Comparison of ENCODE assay signal across 1 cellular context in the genomic region with DNA sequence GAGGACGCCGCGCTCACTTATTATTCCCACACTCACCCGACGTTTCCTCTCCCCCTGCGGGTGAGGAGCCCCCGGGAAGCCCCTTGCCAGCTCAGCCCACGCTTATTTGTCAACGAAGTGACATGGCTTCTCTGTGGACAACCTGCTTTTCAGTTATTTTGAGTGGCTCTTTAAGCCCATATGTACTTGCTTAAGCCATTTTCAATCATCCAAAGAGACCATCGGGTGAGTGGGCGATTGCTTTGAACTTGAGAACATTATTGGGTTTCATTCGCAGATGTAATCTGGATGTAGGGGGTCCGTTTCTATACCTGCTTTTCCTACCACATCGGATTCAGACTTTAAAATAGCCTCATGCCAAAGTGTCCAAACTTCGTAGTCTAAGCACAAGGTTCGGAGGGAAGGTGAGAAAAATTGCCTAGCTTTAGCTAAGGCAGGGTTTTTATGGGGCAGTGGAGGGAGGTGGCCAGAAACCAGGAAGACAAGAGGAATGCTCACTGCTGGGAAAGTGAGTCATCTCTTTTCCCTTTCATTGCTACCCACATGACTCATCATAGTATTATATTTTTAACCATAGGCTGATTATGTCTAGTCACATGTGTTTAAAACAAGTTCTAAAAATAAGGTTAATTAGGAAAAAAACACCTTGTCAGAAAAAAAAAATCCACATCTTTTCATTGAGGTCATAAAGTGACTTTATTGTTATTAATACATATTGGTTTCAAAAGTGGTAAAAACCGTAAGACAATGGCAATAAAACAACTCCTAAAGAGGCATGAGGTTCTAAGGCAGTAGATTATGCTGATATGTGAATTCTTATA.
A peak's percentile ranks its signal among the peaks of the same experiment; 100 is the strongest.
TF ChIP-seq lines count a peak whose summit lies in the region.

No MANE protein-coding gene starts in this region.

TF ChIP-seq in HEK293, 187 proteins besides CTCF, POLR2A, EP300 and RAD21 (continued from another document and continues in another):
- TF ChIP-seq, protein P1, sequence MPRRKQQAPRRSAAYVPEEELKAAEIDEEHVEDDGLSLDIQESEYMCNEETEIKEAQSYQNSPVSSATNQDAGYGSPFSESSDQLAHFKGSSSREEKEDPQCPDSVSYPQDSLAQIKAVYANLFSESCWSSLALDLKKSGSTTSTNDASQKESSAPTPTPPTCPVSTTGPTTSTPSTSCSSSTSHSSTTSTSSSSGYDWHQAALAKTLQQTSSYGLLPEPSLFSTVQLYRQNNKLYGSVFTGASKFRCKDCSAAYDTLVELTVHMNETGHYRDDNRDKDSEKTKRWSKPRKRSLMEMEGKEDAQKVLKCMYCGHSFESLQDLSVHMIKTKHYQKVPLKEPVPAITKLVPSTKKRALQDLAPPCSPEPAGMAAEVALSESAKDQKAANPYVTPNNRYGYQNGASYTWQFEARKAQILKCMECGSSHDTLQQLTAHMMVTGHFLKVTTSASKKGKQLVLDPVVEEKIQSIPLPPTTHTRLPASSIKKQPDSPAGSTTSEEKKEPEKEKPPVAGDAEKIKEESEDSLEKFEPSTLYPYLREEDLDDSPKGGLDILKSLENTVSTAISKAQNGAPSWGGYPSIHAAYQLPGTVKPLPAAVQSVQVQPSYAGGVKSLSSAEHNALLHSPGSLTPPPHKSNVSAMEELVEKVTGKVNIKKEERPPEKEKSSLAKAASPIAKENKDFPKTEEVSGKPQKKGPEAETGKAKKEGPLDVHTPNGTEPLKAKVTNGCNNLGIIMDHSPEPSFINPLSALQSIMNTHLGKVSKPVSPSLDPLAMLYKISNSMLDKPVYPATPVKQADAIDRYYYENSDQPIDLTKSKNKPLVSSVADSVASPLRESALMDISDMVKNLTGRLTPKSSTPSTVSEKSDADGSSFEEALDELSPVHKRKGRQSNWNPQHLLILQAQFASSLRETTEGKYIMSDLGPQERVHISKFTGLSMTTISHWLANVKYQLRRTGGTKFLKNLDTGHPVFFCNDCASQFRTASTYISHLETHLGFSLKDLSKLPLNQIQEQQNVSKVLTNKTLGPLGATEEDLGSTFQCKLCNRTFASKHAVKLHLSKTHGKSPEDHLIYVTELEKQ (tag by site-specific recombination; IDR thresholded peaks at IDR 0.05; ENCODE audit: borderline replicate concordance), result peak; percentile 75; the same call in 1 of the 2 replicates
- TF ChIP-seq ZNF23 (tag by site-specific recombination; IDR thresholded peaks at IDR 0.05; ENCODE audit: borderline replicate concordance), result no peak
- no peak for TF ChIP-seq ZNF677 (tag by site-specific recombination; IDR thresholded peaks at IDR 0.05)
- TF ChIP-seq GLIS2 (tag by site-specific recombination; IDR thresholded peaks at IDR 0.05), result peak; percentile 48
- peak; percentile 93 for TF ChIP-seq KLF8 (tag by site-specific recombination; IDR thresholded peaks at IDR 0.05)
- TF ChIP-seq HOXD13 (CRISPR knock-in tag; IDR thresholded peaks at IDR 0.05; ENCODE audit: borderline replicate concordance), result peak; percentile 91; the same call in 1 of the 2 replicates
- no peak for TF ChIP-seq ZBTB7A (tag by site-specific recombination; IDR thresholded peaks at IDR 0.05; ENCODE audit: low read depth)
- TF ChIP-seq ZNF239 (tag by site-specific recombination; IDR thresholded peaks at IDR 0.05), result no peak
- no peak for TF ChIP-seq ZNF302 (tag by site-specific recombination; IDR thresholded peaks at IDR 0.05; ENCODE audit: low read depth)
- no peak for TF ChIP-seq ZNF623 (tag by site-specific recombination; IDR thresholded peaks at IDR 0.05)
- peak; percentile 19; the same call in 1 of the 2 replicates for TF ChIP-seq ZNF2 (tag by site-specific recombination; IDR thresholded peaks at IDR 0.05)
- TF ChIP-seq ZNF404 (tag by site-specific recombination; IDR thresholded peaks at IDR 0.05), result no peak
- TF ChIP-seq, protein P2, sequence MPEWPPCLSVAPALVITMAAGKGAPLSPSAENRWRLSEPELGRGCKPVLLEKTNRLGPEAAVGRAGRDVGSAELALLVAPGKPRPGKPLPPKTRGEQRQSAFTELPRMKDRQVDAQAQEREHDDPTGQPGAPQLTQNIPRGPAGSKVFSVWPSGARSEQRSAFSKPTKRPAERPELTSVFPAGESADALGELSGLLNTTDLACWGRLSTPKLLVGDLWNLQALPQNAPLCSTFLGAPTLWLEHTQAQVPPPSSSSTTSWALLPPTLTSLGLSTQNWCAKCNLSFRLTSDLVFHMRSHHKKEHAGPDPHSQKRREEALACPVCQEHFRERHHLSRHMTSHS (tag by site-specific recombination; IDR thresholded peaks at IDR 0.05), result no peak
- TF ChIP-seq AEBP2 (tag by site-specific recombination; IDR thresholded peaks at IDR 0.05; ENCODE audit: borderline replicate concordance), result no peak
- no peak for TF ChIP-seq ZFP3 (tag by site-specific recombination; IDR thresholded peaks at IDR 0.05; ENCODE audit: low read depth)
- no peak for TF ChIP-seq ZNF792 (tag by site-specific recombination; IDR thresholded peaks at IDR 0.05)
- TF ChIP-seq KLF16 (tag by site-specific recombination; IDR thresholded peaks at IDR 0.05), result no peak
- TF ChIP-seq ZNF274 (IDR thresholded peaks at IDR 0.05; ENCODE audit: low read length), result no peak
- no peak for TF ChIP-seq ZNF274 (tag by site-specific recombination; IDR thresholded peaks at IDR 0.05; ENCODE audit: borderline replicate concordance)
- TF ChIP-seq, protein P3, sequence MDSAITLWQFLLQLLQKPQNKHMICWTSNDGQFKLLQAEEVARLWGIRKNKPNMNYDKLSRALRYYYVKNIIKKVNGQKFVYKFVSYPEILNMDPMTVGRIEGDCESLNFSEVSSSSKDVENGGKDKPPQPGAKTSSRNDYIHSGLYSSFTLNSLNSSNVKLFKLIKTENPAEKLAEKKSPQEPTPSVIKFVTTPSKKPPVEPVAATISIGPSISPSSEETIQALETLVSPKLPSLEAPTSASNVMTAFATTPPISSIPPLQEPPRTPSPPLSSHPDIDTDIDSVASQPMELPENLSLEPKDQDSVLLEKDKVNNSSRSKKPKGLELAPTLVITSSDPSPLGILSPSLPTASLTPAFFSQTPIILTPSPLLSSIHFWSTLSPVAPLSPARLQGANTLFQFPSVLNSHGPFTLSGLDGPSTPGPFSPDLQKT (IDR thresholded peaks at IDR 0.05; ENCODE audit: borderline replicate concordance, low read depth, low read length), result no peak
- peak; percentile 44; the same call in 1 of the 2 replicates for TF ChIP-seq BCL11B (tag by site-specific recombination; IDR thresholded peaks at IDR 0.05; ENCODE audit: low read depth)
- no peak for TF ChIP-seq ZNF548 (tag by site-specific recombination; IDR thresholded peaks at IDR 0.05)
- 0 out of 2 replicates have a peak, but pooled peaks have one; percentile 2 for TF ChIP-seq ZNF146 (tag by site-specific recombination; IDR thresholded peaks at IDR 0.05)
- no peak for TF ChIP-seq GFI1B (tag by site-specific recombination; IDR thresholded peaks at IDR 0.05)
- no peak for TF ChIP-seq ZNF211 (tag by site-specific recombination; IDR thresholded peaks at IDR 0.05; ENCODE audit: low read depth)
- no peak for TF ChIP-seq ZNF707 (tag by site-specific recombination; IDR thresholded peaks at IDR 0.05)
- peak; percentile 58; the same call in 1 of the 2 replicates for TF ChIP-seq ZBTB17 (tag by site-specific recombination; IDR thresholded peaks at IDR 0.05)
- TF ChIP-seq ZNF561 (tag by site-specific recombination; IDR thresholded peaks at IDR 0.05; ENCODE audit: borderline replicate concordance), result 0 out of 2 replicates have a peak, but pooled peaks have one; percentile 1
- TF ChIP-seq ZNF214 (tag by site-specific recombination; IDR thresholded peaks at IDR 0.05; ENCODE audit: borderline replicate concordance), result no peak
- no peak for TF ChIP-seq ZNF324 (tag by site-specific recombination; IDR thresholded peaks at IDR 0.05)
- no peak for TF ChIP-seq SCRT2 (tag by site-specific recombination; IDR thresholded peaks at IDR 0.05)
- TF ChIP-seq ZNF571 (tag by site-specific recombination; IDR thresholded peaks at IDR 0.05), result no peak
- no peak for TF ChIP-seq ZNF624 (tag by site-specific recombination; IDR thresholded peaks at IDR 0.05)
- TF ChIP-seq ZNF114 (tag by site-specific recombination; IDR thresholded peaks at IDR 0.05), result no peak
- no peak for TF ChIP-seq ZNF510 (tag by site-specific recombination; IDR thresholded peaks at IDR 0.05; ENCODE audit: insufficient replicate concordance)
- TF ChIP-seq ZNF830 (tag by site-specific recombination; IDR thresholded peaks at IDR 0.05; ENCODE audit: low read depth), result no peak
- no peak for TF ChIP-seq ZNF658 (tag by site-specific recombination; IDR thresholded peaks at IDR 0.05)
- TF ChIP-seq, protein P4, sequence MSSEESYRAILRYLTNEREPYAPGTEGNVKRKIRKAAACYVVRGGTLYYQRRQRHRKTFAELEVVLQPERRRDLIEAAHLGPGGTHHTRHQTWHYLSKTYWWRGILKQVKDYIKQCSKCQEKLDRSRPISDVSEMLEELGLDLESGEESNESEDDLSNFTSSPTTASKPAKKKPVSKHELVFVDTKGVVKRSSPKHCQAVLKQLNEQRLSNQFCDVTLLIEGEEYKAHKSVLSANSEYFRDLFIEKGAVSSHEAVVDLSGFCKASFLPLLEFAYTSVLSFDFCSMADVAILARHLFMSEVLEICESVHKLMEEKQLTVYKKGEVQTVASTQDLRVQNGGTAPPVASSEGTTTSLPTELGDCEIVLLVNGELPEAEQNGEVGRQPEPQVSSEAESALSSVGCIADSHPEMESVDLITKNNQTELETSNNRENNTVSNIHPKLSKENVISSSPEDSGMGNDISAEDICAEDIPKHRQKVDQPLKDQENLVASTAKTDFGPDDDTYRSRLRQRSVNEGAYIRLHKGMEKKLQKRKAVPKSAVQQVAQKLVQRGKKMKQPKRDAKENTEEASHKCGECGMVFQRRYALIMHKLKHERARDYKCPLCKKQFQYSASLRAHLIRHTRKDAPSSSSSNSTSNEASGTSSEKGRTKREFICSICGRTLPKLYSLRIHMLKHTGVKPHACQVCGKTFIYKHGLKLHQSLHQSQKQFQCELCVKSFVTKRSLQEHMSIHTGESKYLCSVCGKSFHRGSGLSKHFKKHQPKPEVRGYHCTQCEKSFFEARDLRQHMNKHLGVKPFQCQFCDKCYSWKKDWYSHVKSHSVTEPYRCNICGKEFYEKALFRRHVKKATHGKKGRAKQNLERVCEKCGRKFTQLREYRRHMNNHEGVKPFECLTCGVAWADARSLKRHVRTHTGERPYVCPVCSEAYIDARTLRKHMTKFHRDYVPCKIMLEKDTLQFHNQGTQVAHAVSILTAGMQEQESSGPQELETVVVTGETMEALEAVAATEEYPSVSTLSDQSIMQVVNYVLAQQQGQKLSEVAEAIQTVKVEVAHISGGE (tag by site-specific recombination; conservative IDR thresholded peaks at IDR 0.05; ENCODE audit: low read depth), result no peak
- TF ChIP-seq ZNF362 (tag by site-specific recombination; IDR thresholded peaks at IDR 0.05), result peak; percentile 96
- TF ChIP-seq PRDM1 (tag by site-specific recombination; IDR thresholded peaks at IDR 0.05), result peak; percentile 70
- TF ChIP-seq ZNF398 (tag by site-specific recombination; IDR thresholded peaks at IDR 0.05), result peak; percentile 35; the same call in 1 of the 2 replicates
- peak; percentile 88 for TF ChIP-seq TCF7L2 (IDR thresholded peaks at IDR 0.05; ENCODE audit: borderline replicate concordance, low read depth, low read length)
- no peak for TF ChIP-seq ZNF37A (tag by site-specific recombination; IDR thresholded peaks at IDR 0.05)
- TF ChIP-seq ZNF248 (tag by site-specific recombination; IDR thresholded peaks at IDR 0.05), result no peak
- TF ChIP-seq ZNF610 (tag by site-specific recombination; IDR thresholded peaks at IDR 0.05; ENCODE audit: borderline replicate concordance), result no peak
- TF ChIP-seq, protein P5, sequence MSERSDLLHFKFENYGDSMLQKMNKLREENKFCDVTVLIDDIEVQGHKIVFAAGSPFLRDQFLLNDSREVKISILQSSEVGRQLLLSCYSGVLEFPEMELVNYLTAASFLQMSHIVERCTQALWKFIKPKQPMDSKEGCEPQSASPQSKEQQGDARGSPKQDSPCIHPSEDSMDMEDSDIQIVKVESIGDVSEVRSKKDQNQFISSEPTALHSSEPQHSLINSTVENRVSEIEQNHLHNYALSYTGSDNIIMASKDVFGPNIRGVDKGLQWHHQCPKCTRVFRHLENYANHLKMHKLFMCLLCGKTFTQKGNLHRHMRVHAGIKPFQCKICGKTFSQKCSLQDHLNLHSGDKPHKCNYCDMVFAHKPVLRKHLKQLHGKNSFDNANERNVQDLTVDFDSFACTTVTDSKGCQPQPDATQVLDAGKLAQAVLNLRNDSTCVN (tag by site-specific recombination; optimal IDR thresholded peaks at IDR 0.05), result no peak
- no peak for TF ChIP-seq ZFP41 (tag by site-specific recombination; IDR thresholded peaks at IDR 0.05; ENCODE audit: borderline replicate concordance)
